8 cellular contexts compared by ENCODE assay signal in the genomic region with DNA sequence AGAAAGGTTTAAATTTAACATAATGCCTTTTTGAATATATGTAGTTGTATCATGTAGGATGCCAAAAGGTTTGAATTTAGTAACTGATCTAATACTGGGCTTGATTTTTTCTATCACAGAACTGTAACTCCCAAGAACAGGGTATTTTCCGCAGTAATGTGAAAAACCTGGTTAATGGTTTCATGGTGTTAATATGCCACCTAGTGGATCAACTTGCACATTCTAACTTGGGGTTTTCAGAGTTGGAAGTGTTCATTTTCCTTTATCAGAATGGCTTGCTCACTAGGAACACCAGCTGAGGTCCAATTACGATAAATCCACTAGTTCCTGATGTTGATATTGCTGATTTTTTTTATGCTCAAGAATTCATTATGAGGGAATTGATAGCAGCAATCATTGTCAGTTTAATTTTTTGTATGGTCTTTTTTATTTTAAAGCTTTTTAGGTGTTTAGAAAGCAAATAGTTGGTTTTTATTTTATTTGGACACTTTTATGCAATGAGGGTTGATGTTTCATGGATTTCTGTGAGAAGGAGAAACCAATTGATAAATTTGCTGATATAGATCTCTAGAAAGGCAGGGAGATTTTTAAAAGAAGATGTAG.
A peak's percentile ranks its signal among the peaks of the same experiment; 100 is the strongest.
DNase-seq lines count a peak whose midpoint lies in the region; ATAC-seq and TF ChIP-seq lines count a peak whose summit lies in the region.

No MANE protein-coding gene starts in this region.

- no peaks in the 10 kb centered on the region for H3K9me3 ChIP-seq in T-helper 17 cell (ENCODE audit: control insufficient read depth, low read length, poor library complexity, severe bottlenecking)
- no peaks in the 10 kb centered on the region for H3K9me3 ChIP-seq in parathyroid adenoma (ENCODE audit: control insufficient read depth, low read length)

- H3K4me1 ChIP-seq in foreskin keratinocyte (no peaks in the 10 kb centered on the region), parathyroid adenoma (peaks cover 3% of the 10 kb centered on the region)

- no peak overlapping the region for H3K4me3 ChIP-seq in parathyroid adenoma (ENCODE audit: low read depth, low read length)

- no peak overlapping the region for H2AFZ ChIP-seq in parathyroid adenoma

- CTCF ChIA-PET in activated CD4-positive, alpha-beta T cell treated with anti-CD3 and anti-CD28 coated beads, Interleukin-2, amount 10 ng/mL, durations not matched to agents 7 days and 5 days (lab: Charles Lee), result no interaction called here
- CTCF ChIA-PET in activated CD8-positive, alpha-beta memory T cell treated with anti-CD3 and anti-CD28 coated beads, Interleukin-2, amount 10 ng/mL, durations not matched to agents 7 days and 5 days (lab: Charles Lee), result interaction anchor here (0.7 to 1.8 kb wide), 4 partner anchors 9 to 503 kb away, joined by 3 to 11 read pairs (median 4); no protein-coding TSS in a partner anchor

- ATAC-seq in T-helper 17 cell, result peak; percentile 52
- ATAC-seq in foreskin keratinocyte, result peak; percentile 72
- ATAC-seq in activated CD8-positive, alpha-beta memory T cell treated with anti-CD3 and anti-CD28 coated beads, Interleukin-2, amount 10 ng/mL, durations not matched to agents 7 days and 5 days, result no peak

- H3K27me3 Mint-ChIP-seq in activated CD4-positive, alpha-beta T cell treated with anti-CD3 and anti-CD28 coated beads, Interleukin-2, amount 10 ng/mL, durations not matched to agents 7 days and 5 days, result peaks cover 4% of the 10 kb centered on the region
- H3K27me3 Mint-ChIP-seq in HFFc6 (ENCODE audit: insufficient read depth), result peaks cover 3% of the 10 kb centered on the region
- H3K27me3 Mint-ChIP-seq in T-helper 17 cell, result peaks cover 35% of the 10 kb centered on the region
- peaks cover 2% of the 10 kb centered on the region for H3K27me3 Mint-ChIP-seq in activated CD8-positive, alpha-beta memory T cell treated with anti-CD3 and anti-CD28 coated beads, Interleukin-2, amount 10 ng/mL, durations not matched to agents 7 days and 5 days

- H3K4me1 Mint-ChIP-seq in activated CD4-positive, alpha-beta T cell treated with anti-CD3 and anti-CD28 coated beads, Interleukin-2, amount 10 ng/mL, durations not matched to agents 7 days and 5 days, result no peaks in the 10 kb centered on the region
- H3K4me1 Mint-ChIP-seq in HFFc6 (ENCODE audit: low read depth) (peaks cover 11% of the 10 kb centered on the region; the same call in 1 of the 2 replicates), T-helper 17 cell (peaks cover 6% of the 10 kb centered on the region)
- no peaks in the 10 kb centered on the region for H3K4me1 Mint-ChIP-seq in activated CD8-positive, alpha-beta memory T cell treated with anti-CD3 and anti-CD28 coated beads, Interleukin-2, amount 10 ng/mL, durations not matched to agents 7 days and 5 days

- DNase-seq in activated CD4-positive, alpha-beta T cell treated with anti-CD3 and anti-CD28 coated beads, Interleukin-2, amount 10 ng/mL, durations not matched to agents 7 days and 5 days, result peak; percentile 18
- DNase-seq in activated CD4-positive, alpha-beta T cell treated with anti-CD3 and anti-CD28 coated beads, Interleukin-2, amount 50 U/mL, for 1 hour, result no peak
- DNase-seq in HFFc6, result peak; percentile 59
- peak; percentile 58 for DNase-seq in NCI-H146 (lab: John Stamatoyannopoulos, UW)
- no peak for DNase-seq in T-helper 17 cell
- peak in 1 of 2 donors; percentile 52 for DNase-seq in foreskin keratinocyte
- DNase-seq in activated CD8-positive, alpha-beta memory T cell treated with anti-CD3 and anti-CD28 coated beads, Interleukin-2, amount 10 ng/mL, durations not matched to agents 7 days and 5 days, result no peak

- H3K27ac Mint-ChIP-seq in activated CD4-positive, alpha-beta T cell treated with anti-CD3 and anti-CD28 coated beads, Interleukin-2, amount 10 ng/mL, durations not matched to agents 7 days and 5 days, result no peak overlapping the region
- H3K27ac Mint-ChIP-seq in HFFc6 (no peak overlapping the region), T-helper 17 cell (no peak overlapping the region)
- no peak overlapping the region for H3K27ac Mint-ChIP-seq in activated CD8-positive, alpha-beta memory T cell treated with anti-CD3 and anti-CD28 coated beads, Interleukin-2, amount 10 ng/mL, durations not matched to agents 7 days and 5 days

- POLR2A ChIA-PET in activated CD4-positive, alpha-beta T cell treated with anti-CD3 and anti-CD28 coated beads, Interleukin-2, amount 10 ng/mL, durations not matched to agents 7 days and 5 days (lab: Charles Lee), result interaction anchor here (0.8 kb wide), 1 partner anchor 10 kb away, joined by 3 read pairs; no protein-coding TSS in a partner anchor

- no peak overlapping the region for H3K9ac ChIP-seq in parathyroid adenoma

- H3K27me3 ChIP-seq in foreskin keratinocyte (no peaks in the 10 kb centered on the region), parathyroid adenoma (ENCODE audit: control insufficient read depth, insufficient read depth, low read length) (no peaks in the 10 kb centered on the region)

- H3K36me3 Mint-ChIP-seq in activated CD4-positive, alpha-beta T cell treated with anti-CD3 and anti-CD28 coated beads, Interleukin-2, amount 10 ng/mL, durations not matched to agents 7 days and 5 days (ENCODE audit: low read depth), result no peaks in the 10 kb centered on the region
- H3K36me3 Mint-ChIP-seq in HFFc6 (ENCODE audit: low read depth) (no peaks in the 10 kb centered on the region), T-helper 17 cell (ENCODE audit: low read depth) (no peaks in the 10 kb centered on the region)
- no peaks in the 10 kb centered on the region for H3K36me3 Mint-ChIP-seq in activated CD8-positive, alpha-beta memory T cell treated with anti-CD3 and anti-CD28 coated beads, Interleukin-2, amount 10 ng/mL, durations not matched to agents 7 days and 5 days

- no peaks in the 10 kb centered on the region for H3K36me3 ChIP-seq in parathyroid adenoma (ENCODE audit: control insufficient read depth, insufficient read depth, low read length)

- H3K79me2 ChIP-seq in parathyroid adenoma, result no peaks in the 10 kb centered on the region

- H3K27ac ChIP-seq in foreskin keratinocyte (no peak overlapping the region), parathyroid adenoma (no peak overlapping the region)

- peak; percentile 90 for TF ChIP-seq CTCF in HFFc6 (IDR thresholded peaks at IDR 0.05)
- peak; percentile 89 for TF ChIP-seq CTCF in foreskin keratinocyte (conservative IDR thresholded peaks at IDR 0.05)
- peak; percentile 34 for TF ChIP-seq CTCF in parathyroid adenoma (IDR thresholded peaks at IDR 0.05)

- no peak overlapping the region for H3K4me2 ChIP-seq in parathyroid adenoma (ENCODE audit: low read length)

- no peak overlapping the region for H3K4me3 Mint-ChIP-seq in activated CD4-positive, alpha-beta T cell treated with anti-CD3 and anti-CD28 coated beads, Interleukin-2, amount 10 ng/mL, durations not matched to agents 7 days and 5 days
- H3K4me3 Mint-ChIP-seq in HFFc6 (no peak overlapping the region), T-helper 17 cell (no peak overlapping the region)
- H3K4me3 Mint-ChIP-seq in activated CD8-positive, alpha-beta memory T cell treated with anti-CD3 and anti-CD28 coated beads, Interleukin-2, amount 10 ng/mL, durations not matched to agents 7 days and 5 days, result no peak overlapping the region

- H3K9me3 Mint-ChIP-seq in activated CD4-positive, alpha-beta T cell treated with anti-CD3 and anti-CD28 coated beads, Interleukin-2, amount 10 ng/mL, durations not matched to agents 7 days and 5 days, result no peaks in the 10 kb centered on the region
- no peaks in the 10 kb centered on the region for H3K9me3 Mint-ChIP-seq in HFFc6
- H3K9me3 Mint-ChIP-seq in activated CD8-positive, alpha-beta memory T cell treated with anti-CD3 and anti-CD28 coated beads, Interleukin-2, amount 10 ng/mL, durations not matched to agents 7 days and 5 days (ENCODE audit: low read depth), result no peaks in the 10 kb centered on the region

Comparison
In these comparisons a context has a peak if more than half of its experiments do, and no peak if none do; other contexts are left out.
1. DNase-seq: peak in activated CD4-positive, alpha-beta T cell treated with anti-CD3 and anti-CD28 coated beads, Interleukin-2, amount 10 ng/mL, durations not matched to agents 7 days and 5 days (single experiment), HFFc6 (single experiment) and NCI-H146 (single experiment); none in activated CD4-positive, alpha-beta T cell treated with anti-CD3 and anti-CD28 coated beads, Interleukin-2, amount 50 U/mL, for 1 hour (single experiment), T-helper 17 cell (0 of 3) and activated CD8-positive, alpha-beta memory T cell treated with anti-CD3 and anti-CD28 coated beads, Interleukin-2, amount 10 ng/mL, durations not matched to agents 7 days and 5 days (single experiment).
2. CTCF ChIP-seq: peak in every context shown above with its lines; median percentile 90 in HFFc6; 89 in foreskin keratinocyte; 34 in parathyroid adenoma.